In the genomic region with DNA sequence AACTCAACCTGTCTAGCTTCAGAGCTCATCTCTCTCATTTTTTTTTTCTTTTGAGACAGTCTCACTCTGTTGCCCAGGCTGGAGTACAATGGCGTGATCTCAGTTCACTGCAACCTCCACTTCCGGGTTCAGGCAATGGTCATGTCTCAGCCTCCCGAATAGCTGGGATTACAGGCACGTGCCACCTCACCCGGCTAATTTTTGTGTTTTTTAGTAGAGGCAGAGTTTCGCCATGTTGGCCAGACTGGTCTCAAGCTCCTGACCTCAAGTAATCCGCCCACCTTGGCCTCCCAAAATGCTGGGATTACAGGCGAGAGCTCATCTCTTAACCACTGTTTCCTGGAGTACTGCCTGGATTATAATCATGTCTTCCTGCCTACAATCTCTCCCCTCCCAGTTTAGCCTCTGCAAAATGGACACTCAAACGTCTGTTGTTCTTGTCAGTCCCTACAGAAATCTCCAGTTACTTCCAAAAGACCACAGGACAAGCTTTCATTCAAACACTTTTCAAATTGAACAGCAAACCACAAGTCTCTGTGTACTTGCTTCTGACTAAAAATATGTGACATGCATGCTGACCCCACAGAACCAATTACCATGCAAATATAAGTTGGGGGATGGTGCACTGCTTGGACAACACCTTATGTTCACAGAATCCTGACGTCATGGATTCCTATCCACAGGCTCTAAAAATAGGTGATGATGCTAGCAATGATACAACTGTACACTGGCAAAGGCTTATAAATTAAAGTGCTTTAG, we compare ENCODE assay signal across 9 cellular contexts.
DNase-seq lines count a peak whose midpoint lies in the region; ATAC-seq and TF ChIP-seq lines count a peak whose summit lies in the region.
"Had no signal": no experiment of that assay in that cellular context is flagged by ENCODE, and none has a peak within 500 bp of the region (broad histone marks: within the 10 kb centered on the region; RNA-seq: fewer than 3 reads in every experiment).

No MANE protein-coding gene starts in this region.

- H3F3A ChIP-seq in OCI-LY1 (ENCODE audit: insufficient read depth, low read length) = peaks cover 6% of the 10 kb centered on the region

- H3K27me3 ChIP-seq in OCI-LY1 (ENCODE audit: insufficient read depth, low read length) (no peaks in the 10 kb centered on the region), mesenchymal stem cell (ENCODE audit: control insufficient read depth in 1 of 2, insufficient read depth in 1 of 2, low read length in 2 of 2) (no peaks in the 10 kb centered on the region), spleen (replicated peaks in 1 of 7) (no peaks in the 10 kb centered on the region)
- H3K27me3 ChIP-seq: MG63 had no signal

- H2BK120ac ChIP-seq in mesenchymal stem cell (ENCODE audit: low read depth, low read length) = no peak overlapping the region

- H3K9ac ChIP-seq in OCI-LY1 (ENCODE audit: low read length) (peak overlapping the region; percentile 60), mesenchymal stem cell (ENCODE audit: low read length) (no peak overlapping the region)

- H3K27ac ChIP-seq in OCI-LY1 (ENCODE audit: low read depth, low read length, poor library complexity, severe bottlenecking) (peak overlapping the region; percentile 100), mesenchymal stem cell (ENCODE audit: low read length, poor library complexity, severe bottlenecking) (no peak overlapping the region), spleen (peak overlapping the region in 4 of 8 donors; percentile 4 to 86 (median 54))

- H3K4me2 ChIP-seq in OCI-LY1 (ENCODE audit: low read length) = peak overlapping the region; percentile 51
- H3K4me2 ChIP-seq in mesenchymal stem cell (ENCODE audit: low read length, poor library complexity, severe bottlenecking) = no peak overlapping the region

- H3K9me3 ChIP-seq in OCI-LY1 (ENCODE audit: low read length) = no peaks in the 10 kb centered on the region
- H3K9me3 ChIP-seq in mesenchymal stem cell (ENCODE audit: control insufficient read depth, low read length) = peaks cover 8% of the 10 kb centered on the region
- H3K9me3 ChIP-seq in spleen = peaks cover 0 to 11% (median 0%) of the 10 kb centered on the region in 8 donors
- H3K9me3 ChIP-seq: MG63 had no signal

- H3K79me1 ChIP-seq in mesenchymal stem cell (replicated peaks; ENCODE audit: low read length, poor library complexity, severe bottlenecking) = peaks cover 2% of the 10 kb centered on the region

- H3K79me2 ChIP-seq in OCI-LY1 (ENCODE audit: insufficient read depth, low read length) = peaks cover 25% of the 10 kb centered on the region

- TF ChIP-seq POLR2A in spleen (IDR thresholded peaks at IDR 0.05) = no peak

- H4K20me1 ChIP-seq in OCI-LY1 (ENCODE audit: insufficient read depth, low read length) = no peaks in the 10 kb centered on the region

- no peak overlapping the region for H2AK5ac ChIP-seq in mesenchymal stem cell (ENCODE audit: low read length, severe bottlenecking)

- DNase-seq in mesenchymal stem cell (peak; percentile 29), spleen (no peak), NCI-H1092 (lab: John Stamatoyannopoulos, UW) (no peak)
- DNase-seq: activated naive CD4-positive, alpha-beta T cell; MG63 had no signal

- intact Hi-C loops in spleen (cut with DNase I; ENCODE audit: low total_unique reads) = no loop called here

- ATAC-seq in GM18502 (IDR thresholded peaks at IDR 0.05; ENCODE audit: poor library complexity, unreplicated experiment) (peak; percentile 45), GM21786 (IDR thresholded peaks at IDR 0.05; ENCODE audit: unreplicated experiment) (peak; percentile 34), HG02884 (IDR thresholded peaks at IDR 0.05; ENCODE audit: unreplicated experiment) (no peak)

- no peak for TF ChIP-seq CTCF in OCI-LY1 (IDR thresholded peaks at IDR 0.05; ENCODE audit: low read length)
- no peak for TF ChIP-seq CTCF in spleen (IDR thresholded peaks at IDR 0.05 in 8 of 11, conservative IDR thresholded peaks at IDR 0.05 in 3 of 11)

- no peak overlapping the region for H2BK5ac ChIP-seq in mesenchymal stem cell (ENCODE audit: low read depth, low read length, poor library complexity, severe bottlenecking)

- no peak overlapping the region for H3K4ac ChIP-seq in mesenchymal stem cell (ENCODE audit: low read depth in 1 of 2, low read length in 2 of 2)

- H3K4me1 ChIP-seq in OCI-LY1 (ENCODE audit: insufficient read depth, low read length, severe bottlenecking) (peaks cover 90% of the 10 kb centered on the region), mesenchymal stem cell (ENCODE audit: control insufficient read depth, insufficient read depth, low read depth, low read length) (no peaks in the 10 kb centered on the region), spleen (peaks cover 14 to 88% (median 40%) of the 10 kb centered on the region in 6 donors)

- H2AFZ ChIP-seq in OCI-LY1 (ENCODE audit: low read length) = no peak overlapping the region
- no peak overlapping the region for H2AFZ ChIP-seq in mesenchymal stem cell (ENCODE audit: low read depth, low read length)

- H3K9me2 ChIP-seq in OCI-LY1 (ENCODE audit: low read depth, low read length) = no peaks in the 10 kb centered on the region

- no peak overlapping the region for H2BK15ac ChIP-seq in mesenchymal stem cell (ENCODE audit: low read depth, poor library complexity, severe bottlenecking)

- H3K18ac ChIP-seq in mesenchymal stem cell (ENCODE audit: low read depth in 1 of 2, low read length in 2 of 2) = no peak overlapping the region

- no peak overlapping the region for H4K8ac ChIP-seq in mesenchymal stem cell (ENCODE audit: low read length)

- H3K36me3 ChIP-seq in OCI-LY1 (ENCODE audit: insufficient read depth, low read length) (peaks cover 26% of the 10 kb centered on the region), mesenchymal stem cell (ENCODE audit: control insufficient read depth in 1 of 2, insufficient read depth in 2 of 2, low read depth in 1 of 2, low read length in 2 of 2) (no peaks in the 10 kb centered on the region), spleen (no peaks in the 10 kb centered on the region)
- H3K36me3 ChIP-seq: MG63 had no signal

- 91% methylated on average over 9 of the region's 10 CpGs for WGBS in mesenchymal stem cell
- 61 to 70% (median 65%) methylated on average over 10 of the region's 10 CpGs for WGBS in spleen, 5 donors

- H3K14ac ChIP-seq in mesenchymal stem cell (ENCODE audit: low read length in 2 of 2) = no peak overlapping the region

- H3K23ac ChIP-seq in mesenchymal stem cell (ENCODE audit: low read length in 2 of 2) = no peak overlapping the region

- H4K91ac ChIP-seq in mesenchymal stem cell (ENCODE audit: low read length) = no peak overlapping the region

- H3K4me3 ChIP-seq in OCI-LY1 (ENCODE audit: low read depth, low read length, poor library complexity, severe bottlenecking) = no peak overlapping the region
- H3K4me3 ChIP-seq in mesenchymal stem cell (ENCODE audit: insufficient read depth in 1 of 2, low read depth in 1 of 2, low read length in 2 of 2) = no peak overlapping the region
- no peak overlapping the region for H3K4me3 ChIP-seq in spleen
- H3K4me3 ChIP-seq: MG63 had no signal

- no peak overlapping the region for H2BK12ac ChIP-seq in mesenchymal stem cell (ENCODE audit: low read length in 2 of 2)
